ENCODE assay signal across 8 cellular contexts in the genomic region with DNA sequence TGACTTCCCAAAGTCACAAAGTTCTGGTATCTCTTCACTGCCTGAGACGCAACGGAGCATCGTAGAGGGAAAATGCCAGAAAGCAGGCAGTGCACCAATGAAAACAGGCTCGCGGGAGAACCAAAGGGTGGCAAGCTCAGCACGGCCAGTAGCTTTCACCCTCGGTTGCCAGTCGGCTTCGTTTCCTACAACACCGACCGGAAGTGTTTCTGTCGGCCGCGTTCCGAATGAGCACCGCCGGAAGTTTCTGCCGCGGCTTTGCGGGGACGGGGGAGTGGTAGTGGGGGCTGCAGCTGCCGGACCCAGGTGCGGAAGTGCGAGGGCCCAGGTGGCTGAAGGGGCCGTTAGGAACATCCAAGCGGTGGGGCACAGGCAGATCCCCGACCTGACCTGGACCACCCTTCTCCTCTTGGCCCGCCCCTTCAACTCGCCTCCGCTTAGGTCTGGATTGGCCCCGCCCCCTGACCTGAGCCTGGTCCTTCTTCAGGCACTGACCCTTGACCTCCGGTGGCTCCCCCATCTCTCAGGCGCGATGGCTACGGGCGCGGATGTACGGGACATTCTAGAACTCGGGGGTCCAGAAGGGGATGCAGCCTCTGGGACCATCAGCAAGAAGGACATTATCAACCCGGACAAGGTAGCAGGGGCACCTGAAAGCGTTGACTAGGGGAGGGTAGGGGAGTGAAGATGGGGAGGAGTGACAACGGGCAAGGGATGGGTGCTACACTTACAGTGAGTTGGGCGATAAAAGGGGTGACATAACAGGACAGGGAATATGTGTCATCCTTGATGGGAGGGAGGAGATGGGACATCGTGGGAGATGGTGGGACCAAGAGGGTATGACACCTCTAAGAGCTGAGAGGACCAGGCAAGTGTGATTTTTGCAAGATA. TPM values are rescaled to one million over a fixed set of nuclear protein-coding genes. Genes with fewer than 3 reads are reported as not detected.
A peak's percentile ranks its signal among the peaks of the same experiment; 100 is the strongest.
DNase-seq lines count a peak whose midpoint lies in the region; TF ChIP-seq lines count a peak whose summit lies in the region.

A gene with protein sequence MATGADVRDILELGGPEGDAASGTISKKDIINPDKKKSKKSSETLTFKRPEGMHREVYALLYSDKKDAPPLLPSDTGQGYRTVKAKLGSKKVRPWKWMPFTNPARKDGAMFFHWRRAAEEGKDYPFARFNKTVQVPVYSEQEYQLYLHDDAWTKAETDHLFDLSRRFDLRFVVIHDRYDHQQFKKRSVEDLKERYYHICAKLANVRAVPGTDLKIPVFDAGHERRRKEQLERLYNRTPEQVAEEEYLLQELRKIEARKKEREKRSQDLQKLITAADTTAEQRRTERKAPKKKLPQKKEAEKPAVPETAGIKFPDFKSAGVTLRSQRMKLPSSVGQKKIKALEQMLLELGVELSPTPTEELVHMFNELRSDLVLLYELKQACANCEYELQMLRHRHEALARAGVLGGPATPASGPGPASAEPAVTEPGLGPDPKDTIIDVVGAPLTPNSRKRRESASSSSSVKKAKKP (plus strand): TSS at position 250 of the 891 bp plus-strand sequence. CDS start 283 bp downstream, at position 533.

- no peak within 1 kb of the TSS for H3T11ph ChIP-seq in H9 (ENCODE audit: low read length)

- no peak within 1 kb of the TSS for H4K5ac ChIP-seq in H9 (ENCODE audit: insufficient read length, low read depth, low read length)

- H3K56ac ChIP-seq in H9 (ENCODE audit: insufficient read length, low read depth, low read length) = no peak within 1 kb of the TSS

- peak within 1 kb of the TSS; percentile 95 to 96 for H3K4me3 Mint-ChIP-seq in H9
- H3K4me3 Mint-ChIP-seq in activated naive CD4-positive, alpha-beta T cell treated with anti-CD3 and anti-CD28 coated beads for 36 hours = peak within 1 kb of the TSS; percentile 87

- no CpG with 5 or more reads among the region's 44 CpGs for WGBS in H9 (ENCODE audit: extremely low coverage, insufficient read length, low lambda C conversion rate)

- peaks cover 9% of the 10 kb centered on the region for H3K79me2 ChIP-seq in DOHH2 (ENCODE audit: control insufficient read depth, low read length)
- H3K79me2 ChIP-seq in H9 (ENCODE audit: insufficient read depth, low read length) = no peaks in the 10 kb centered on the region

- intact Hi-C loops in activated naive CD4-positive, alpha-beta T cell treated with anti-CD3 and anti-CD28 coated beads for 36 hours (cut with micrococcal nuclease) = loop anchor here (1.0 to 5.0 kb wide), 4 partner anchors 41 to 506 kb away; a partner anchor contains a TSS

- H2BK5ac ChIP-seq in H9 (ENCODE audit: insufficient read length, low read length) = no peak within 1 kb of the TSS

- no peak within 1 kb of the TSS for H3K23ac ChIP-seq in H9 (ENCODE audit: insufficient read length, low read depth, low read length)

- TF ChIP-seq CTCF in DOHH2 (IDR thresholded peaks at IDR 0.05; ENCODE audit: low read depth, low read length, poor library complexity, severe bottlenecking) (no peak), H9 (conservative IDR thresholded peaks at IDR 0.05) (no peak)

- peak within 1 kb of the TSS in 2 of 3 experiments; percentile 85 to 95; a peak in 6 of 7 replicates for H3K27ac Mint-ChIP-seq in H9
- peak within 1 kb of the TSS; percentile 86 for H3K27ac Mint-ChIP-seq in activated naive CD4-positive, alpha-beta T cell treated with anti-CD3 and anti-CD28 coated beads for 36 hours

- no peak within 1 kb of the TSS for H2BK15ac ChIP-seq in H9 (ENCODE audit: low read depth, low read length)

- peak within 1 kb of the TSS; percentile 80 for H3K14ac ChIP-seq in H9 (ENCODE audit: insufficient read depth, low read length)

- peak within 1 kb of the TSS; percentile 86 for H3K4me2 ChIP-seq in DOHH2 (ENCODE audit: low read length)
- H3K4me2 ChIP-seq in H9 (ENCODE audit: insufficient read depth, insufficient read length, low read length) = peak within 1 kb of the TSS; percentile 94

- H4K20me1 ChIP-seq in DOHH2 (ENCODE audit: control insufficient read depth, insufficient read depth, low read depth, low read length) (no peaks in the 10 kb centered on the region), H9 (ENCODE audit: control insufficient read depth, insufficient read depth, insufficient read length) (no peaks in the 10 kb centered on the region)

- H3K4me1 Mint-ChIP-seq in H9 = peaks cover 10 to 15% of the 10 kb centered on the region in 2 experiments
- peaks cover 27% of the 10 kb centered on the region for H3K4me1 Mint-ChIP-seq in activated naive CD4-positive, alpha-beta T cell treated with anti-CD3 and anti-CD28 coated beads for 36 hours (ENCODE audit: low read depth)

- H3K36me3 ChIP-seq in DOHH2 (ENCODE audit: control insufficient read depth, low read length) = peaks cover 31% of the 10 kb centered on the region

- H3K27me3 ChIP-seq in DOHH2 (ENCODE audit: control insufficient read depth, low read length) (no peaks in the 10 kb centered on the region), H9 (ENCODE audit: insufficient read depth, low read length) (no peaks in the 10 kb centered on the region)

- no peak within 1 kb of the TSS for H2BK120ac ChIP-seq in H9 (ENCODE audit: low read depth, low read length, poor library complexity, severe bottlenecking)

- peaks cover 8% of the 10 kb centered on the region for H3K27me3 Mint-ChIP-seq in H9 (ENCODE audit: low read depth)
- H3K27me3 Mint-ChIP-seq in activated naive CD4-positive, alpha-beta T cell treated with anti-CD3 and anti-CD28 coated beads for 36 hours (ENCODE audit: low read depth) = no peaks in the 10 kb centered on the region

- peaks cover 3% of the 10 kb centered on the region for H3K23me2 ChIP-seq in H9 (ENCODE audit: insufficient read length, low read depth, low read length, poor library complexity, severe bottlenecking)

- no peaks in the 10 kb centered on the region for H3F3A ChIP-seq in DOHH2 (ENCODE audit: control insufficient read depth, insufficient read depth)

- no peak within 1 kb of the TSS for H3K4ac ChIP-seq in H9 (ENCODE audit: low read depth, low read length)

- CTCF ChIA-PET in activated naive CD4-positive, alpha-beta T cell treated with anti-CD3 and anti-CD28 coated beads for 36 hours (lab: Charles Lee) = interaction anchor here (0.7 to 1.1 kb wide), 4 partner anchors 25 to 440 kb away, joined by 3 to 4 read pairs (median 3); no protein-coding TSS in a partner anchor

- H3K27ac ChIP-seq in DOHH2 (ENCODE audit: low read depth, low read length) (0 out of 2 replicates have a peak within 1 kb of the TSS, but pooled peaks have one; percentile 7), H9 (ENCODE audit: insufficient read length, low read depth, low read length) (no peak within 1 kb of the TSS), substantia nigra (ENCODE audit: low read depth, low read length, poor library complexity, severe bottlenecking) (peak within 1 kb of the TSS; percentile 85)

- H3K9me3 Mint-ChIP-seq in H9 = no peaks in the 10 kb centered on the region
- no peaks in the 10 kb centered on the region for H3K9me3 Mint-ChIP-seq in activated naive CD4-positive, alpha-beta T cell treated with anti-CD3 and anti-CD28 coated beads for 36 hours

- H4K91ac ChIP-seq in H9 (ENCODE audit: insufficient read length, low read depth, low read length) = no peak within 1 kb of the TSS

- no peak within 1 kb of the TSS for H2BK20ac ChIP-seq in H9 (ENCODE audit: low read depth, low read length, poor library complexity, severe bottlenecking)

- no peak within 1 kb of the TSS for H2AK5ac ChIP-seq in H9 (ENCODE audit: insufficient read length, low read length)

- H3K9me3 ChIP-seq in DOHH2 (ENCODE audit: control insufficient read depth, insufficient read depth, low read length) (no peaks in the 10 kb centered on the region), H9 (ENCODE audit: control insufficient read depth, low read depth, low read length) (no peaks in the 10 kb centered on the region)

- no peak within 1 kb of the TSS for H4K8ac ChIP-seq in H9 (replicated peaks; ENCODE audit: insufficient read length, low read depth, low read length)

- H3K36me3 Mint-ChIP-seq in H9 (ENCODE audit: insufficient read depth in 1 of 3, low read depth in 3 of 3) = peaks cover 6 to 36% (median 28%) of the 10 kb centered on the region in 3 experiments
- H3K36me3 Mint-ChIP-seq in activated naive CD4-positive, alpha-beta T cell treated with anti-CD3 and anti-CD28 coated beads for 36 hours (ENCODE audit: low read depth) = peaks cover 7% of the 10 kb centered on the region

- peak within 1 kb of the TSS; percentile 77 for H3K4me3 ChIP-seq in DOHH2 (ENCODE audit: low read length)

- H3K79me1 ChIP-seq in H9 (ENCODE audit: insufficient read depth, low read depth, low read length, poor library complexity, severe bottlenecking) = no peaks in the 10 kb centered on the region

- H3K9ac ChIP-seq in H9 (ENCODE audit: extremely low read depth, insufficient read length, low read length) = peak within 1 kb of the TSS; percentile 18

- no peaks in the 10 kb centered on the region for H3K9me2 ChIP-seq in DOHH2 (replicated peaks; ENCODE audit: control insufficient read depth, low read length)

- H3K18ac ChIP-seq in H9 (ENCODE audit: insufficient read length, low read depth, low read length) = peak within 1 kb of the TSS; percentile 29

- H3K4me1 ChIP-seq in DOHH2 (ENCODE audit: control insufficient read depth, low read length) (peaks cover 17% of the 10 kb centered on the region), H9 (ENCODE audit: insufficient read depth, low read length) (no peaks in the 10 kb centered on the region)

- no peak within 1 kb of the TSS for H2BK12ac ChIP-seq in H9 (ENCODE audit: insufficient read length, low read depth, low read length)

- DNase-seq in H9 = peak; percentile 89
- peak; percentile 66 for DNase-seq in MV-4-11 (lab: John Stamatoyannopoulos, UW)
- DNase-seq in SK-N-DZ (ENCODE audit: low spot score) = peak; percentile 82
- DNase-seq in activated naive CD4-positive, alpha-beta T cell treated with anti-CD3 and anti-CD28 coated beads for 36 hours = peak; percentile 89
- DNase-seq in germinal center (ENCODE audit: low spot score) = peak; percentile 71
- peak; percentile 35 for DNase-seq in non-pigmented ciliary epithelial cell (ENCODE audit: low read depth)
- peak; percentile 24 to 92 (median 81) for DNase-seq in substantia nigra (lab: John Stamatoyannopoulos, UW)

- no peak within 1 kb of the TSS for H2AFZ ChIP-seq in H9 (ENCODE audit: low read length)

RNA-seq across cellular contexts. Expression of the gene that starts here (rescaled TPM):
- 54.7 and 55.3 TPM in 2 replicates for total RNA-seq in H9 (2021)
- 11.3 and 14.5 TPM in 2 replicates for polyA plus RNA-seq in SK-N-DZ (2014; cell fraction: cytosol; rRNA removed)
- polyA plus RNA-seq in SK-N-DZ (2014; cell fraction: nucleus; rRNA removed) = 37.4 and 59.7 TPM in 2 replicates
- total RNA-seq in activated naive CD4-positive, alpha-beta T cell treated with anti-CD3 and anti-CD28 coated beads for 36 hours = 10 to 100 TPM; 35.3 to 41.0 TPM

Comparison
In these comparisons a context has a peak if more than half of its experiments do, and no peak if none do; other contexts are left out.
1. DNase-seq: peak in every context shown above with its lines; median percentile 89 in H9; 89 in activated naive CD4-positive, alpha-beta T cell treated with anti-CD3 and anti-CD28 coated beads for 36 hours; 82 in SK-N-DZ; 81 in substantia nigra; 71 in germinal center; 66 in MV-4-11; 35 in non-pigmented ciliary epithelial cell.